13 cellular contexts compared by ENCODE assay signal in genomic region chr18:58576641-58577251, GRCh38. TPM values are rescaled to one million over a fixed set of nuclear protein-coding genes. Genes with fewer than 3 reads are reported as not detected.
DNase-seq lines count a peak whose midpoint lies in the region; ATAC-seq and TF ChIP-seq lines count a peak whose summit lies in the region.
"Had no signal": no experiment of that assay in that cellular context is flagged by ENCODE, and none has a peak within 500 bp of the region (broad histone marks: within the 10 kb centered on the region; RNA-seq: fewer than 3 reads in every experiment).

No MANE protein-coding gene starts in this region.

- H3K9me3 ChIP-seq in Panc1 (ENCODE audit: control insufficient read depth, insufficient read depth, low read depth, low read length) (no peaks in the 10 kb centered on the region), hepatocyte (ENCODE audit: low read depth) (no peaks in the 10 kb centered on the region)
- H3K9me3 ChIP-seq: esophagus squamous epithelium, thyroid gland had no signal

- TF ChIP-seq CTCF in Panc1 (IDR thresholded peaks at IDR 0.05) (no peak), hepatocyte (IDR thresholded peaks at IDR 0.05; ENCODE audit: poor library complexity) (no peak)

- POLR2A ChIA-PET in Panc1 (lab: Charles Lee) = no interaction called here

- CTCF ChIA-PET in Panc1 (lab: Charles Lee) = no interaction called here

- peak overlapping the region; percentile 45 for H3K4me2 ChIP-seq in hepatocyte

- no peak overlapping the region for H2AFZ ChIP-seq in hepatocyte

- in situ Hi-C loops in Panc1 (cut with HindIII; ENCODE audit: low pct_unique_long_range_greater_than_20kb, low sequenced_read_pairs) = no loop called here

- DNase-seq in activated CD8-positive, alpha-beta memory T cell treated with anti-CD3 and anti-CD28 coated beads for 24 hours = peak; percentile 32
- DNase-seq in activated CD8-positive, alpha-beta memory T cell treated with anti-CD3 and anti-CD28 coated beads, Interleukin-2, amount 50 U/mL, for 48 hours = no peak
- no peak for DNase-seq in Panc1 (ENCODE audit: low read depth, low spot score)
- no peak for DNase-seq in hepatocyte (ENCODE audit: low spot score)
- no peak for DNase-seq in skeletal muscle cell (ENCODE audit: low read depth)
- DNase-seq in midbrain (lab: John Stamatoyannopoulos, UW) = no peak
- no peak for DNase-seq in COR-L47 (lab: John Stamatoyannopoulos, UW)
- DNase-seq: DMS53, esophagus squamous epithelium, KG1, NCI-H2029, thyroid gland had no signal

- no peaks in the 10 kb centered on the region for H3K9me2 ChIP-seq in hepatocyte (replicated peaks; ENCODE audit: insufficient read depth)

- H3K4me1 ChIP-seq in Panc1 (ENCODE audit: control insufficient read depth, insufficient read depth, low read length) = no peaks in the 10 kb centered on the region
- H3K4me1 ChIP-seq in hepatocyte (ENCODE audit: insufficient read depth) = peaks cover 12% of the 10 kb centered on the region
- H3K4me1 ChIP-seq: thyroid gland had no signal

- peak overlapping the region; percentile 48; the same call in 1 of the 2 replicates for H3K27ac ChIP-seq in Panc1 (ENCODE audit: low read length)
- H3K27ac ChIP-seq in hepatocyte = no peak overlapping the region
- H3K27ac ChIP-seq: esophagus squamous epithelium, thyroid gland had no signal

- peak; percentile 38; the same call in 1 of the 2 replicates for ATAC-seq in Panc1
- no peak for ATAC-seq in GM21619 (IDR thresholded peaks at IDR 0.05; ENCODE audit: unreplicated experiment)

- H3K36me3 ChIP-seq in Panc1 (ENCODE audit: control insufficient read depth, insufficient read depth, low read length) (no peaks in the 10 kb centered on the region), hepatocyte (replicated peaks; ENCODE audit: insufficient read depth, low read depth) (no peaks in the 10 kb centered on the region)
- H3K36me3 ChIP-seq: esophagus squamous epithelium, thyroid gland had no signal

- H3K4me3 ChIP-seq in Panc1 (ENCODE audit: low read depth in 2 of 2, low read length in 2 of 2) (peak overlapping the region in 1 of 2 experiments; percentile 9; a peak in 1 of 4 replicates), hepatocyte (no peak overlapping the region), skeletal muscle cell (ENCODE audit: low read depth, low read length) (peak overlapping the region; percentile 56)
- H3K4me3 ChIP-seq: esophagus squamous epithelium, thyroid gland had no signal

- H4K20me1 ChIP-seq in hepatocyte (ENCODE audit: insufficient read depth, poor library complexity, severe bottlenecking) = no peaks in the 10 kb centered on the region

- no TSS peak for BruUV-seq in Panc1 (replicated peaks; lab: Mats Ljungman, UMichigan)

- H3K79me2 ChIP-seq in hepatocyte = no peaks in the 10 kb centered on the region

- no peaks in the 10 kb centered on the region for H3K27me3 ChIP-seq in Panc1 (ENCODE audit: control insufficient read depth, insufficient read depth, low read length)
- H3K27me3 ChIP-seq in hepatocyte = no peaks in the 10 kb centered on the region
- H3K27me3 ChIP-seq: thyroid gland had no signal

- intact Hi-C loops in Panc1 (cut with micrococcal nuclease; ENCODE audit: unreplicated experiment) = no loop called here

- WGBS in hepatocyte (ENCODE audit: low lambda C conversion rate, missing lambda C conversion rate) = 64% methylated on average over 9 of the region's 9 CpGs

RNA-seq across cellular contexts. Expression of gene ALPK2, which starts 52.1 kb away (rescaled TPM):
- total RNA-seq in Panc1 (2021; ENCODE audit: unreplicated experiment) (0.15 TPM), hepatocyte (22.8 and 25.0 TPM in 2 replicates)
- polyA plus RNA-seq in Panc1 (2012; ENCODE audit: insufficient read length) = 0.02 TPM
- polyA plus RNA-seq in hepatocyte = 13.6 and 18.5 TPM in 2 replicates

Comparison
In these comparisons a context has a peak if more than half of its experiments do, and no peak if none do; other contexts are left out.
1. RNA of gene ALPK2, which starts 52.1 kb away (total RNA-seq): 22.8 to 25.0 TPM in hepatocyte; 0.15 TPM in Panc1 (single experiment); every median in the first group is over 10 times any median in the second.